In genomic region chr19:51986309-51987291, GRCh38 we compare ENCODE assay signal across 8 cellular contexts. TPM values are rescaled to one million over a fixed set of nuclear protein-coding genes. Genes with fewer than 3 reads are reported as not detected.
DNase-seq lines count a peak whose midpoint lies in the region; ATAC-seq and TF ChIP-seq lines count a peak whose summit lies in the region.

TSS of gene ZNF350 (minus strand) at chr19:51986840. CDS start at chr19:51974360, 12,480 bp downstream.

- H3K9me3 ChIP-seq in CD8-positive, alpha-beta memory T cell (ENCODE audit: low read length), result peaks cover 52% of the 10 kb centered on the region

- H3K4me1 Mint-ChIP-seq in CD8-positive, alpha-beta memory T cell, result peaks cover 23 to 36% (median 30%) of the 10 kb centered on the region in 3 donors
- peaks cover 6 to 12% (median 12%) of the 10 kb centered on the region in 3 donors for H3K4me1 Mint-ChIP-seq in IgD-negative memory B cell
- H3K4me1 Mint-ChIP-seq in natural killer cell treated with Interleukin-12 subunit alpha and Interleukin-12 subunit beta and Interleukin-15 and Interleukin-18, amount 100 ng/mL, for 72 hours (ENCODE audit: low read depth in 2 of 2), result peaks cover 8 to 9% of the 10 kb centered on the region in 2 donors

- peak; percentile 84 to 94 (median 87) for DNase-seq in CD8-positive, alpha-beta memory T cell
- DNase-seq in RWPE1 (ENCODE audit: low spot score) (peak; percentile 76), fibroblast of pulmonary artery (ENCODE audit: low read depth) (peak; percentile 98)
- peak; percentile 80 for DNase-seq in activated effector memory CD4-positive, alpha-beta T cell treated with Interleukin-2 at 50 U/mL for 16 hours
- peak; percentile 91 for DNase-seq in natural killer cell treated with Interleukin-12 subunit alpha and Interleukin-12 subunit beta and Interleukin-15 and Interleukin-18, amount 100 ng/mL, for 72 hours (ENCODE audit: low spot score)
- DNase-seq in stimulated activated naive CD4-positive, alpha-beta T cell treated with Interleukin-2 at 50 U/mL for 16 hours (lab: John Stamatoyannopoulos, UW), result peak; percentile 86

- H3K9me3 Mint-ChIP-seq in CD8-positive, alpha-beta memory T cell, result peaks cover 42 to 82% (median 76%) of the 10 kb centered on the region in 5 donors
- peaks cover 4 to 40% (median 35%) of the 10 kb centered on the region in 3 donors for H3K9me3 Mint-ChIP-seq in IgD-negative memory B cell
- H3K9me3 Mint-ChIP-seq in natural killer cell treated with Interleukin-12 subunit alpha and Interleukin-12 subunit beta and Interleukin-15 and Interleukin-18, amount 100 ng/mL, for 72 hours, result peaks cover 24% of the 10 kb centered on the region

- CTCF ChIA-PET in CD8-positive, alpha-beta memory T cell (lab: Charles Lee), result interaction anchor here (0.9 kb wide), 1 partner anchor 22 kb away, joined by 3 read pairs; the partner anchor contains the start of gene ZNF615
- CTCF ChIA-PET in RWPE1 (lab: Yijun Ruan, JAX), result no interaction called here

- POLR2A ChIA-PET in CD8-positive, alpha-beta memory T cell (lab: Charles Lee), result interaction anchor here (0.6 to 1.0 kb wide), 3 partner anchors 42 to 203 kb away, joined by 3 to 5 read pairs (median 4); partner anchors contain the start of genes PPP2R1A and ZNF614
- POLR2A ChIA-PET in RWPE1 (lab: Yijun Ruan, JAX; ENCODE audit: low non-redundant PET), result no interaction called here

- TF ChIP-seq CTCF in RWPE1 (conservative IDR thresholded peaks at IDR 0.05; ENCODE audit: low read depth) (no peak), fibroblast of pulmonary artery (IDR thresholded peaks at IDR 0.05; ENCODE audit: low read length, missing control alignments) (no peak)

- ATAC-seq in GM21367 (IDR thresholded peaks at IDR 0.05; ENCODE audit: unreplicated experiment), result peak; percentile 71
- ATAC-seq in natural killer cell treated with Interleukin-12 subunit alpha and Interleukin-12 subunit beta and Interleukin-15 and Interleukin-18, amount 100 ng/mL, for 72 hours, result peak; percentile 100

- peaks cover 12% of the 10 kb centered on the region for H3K4me1 ChIP-seq in CD8-positive, alpha-beta memory T cell (ENCODE audit: insufficient read depth, low read length)

- H3K36me3 Mint-ChIP-seq in CD8-positive, alpha-beta memory T cell, result peaks cover 24 to 63% (median 57%) of the 10 kb centered on the region in 3 donors
- peaks cover 18% of the 10 kb centered on the region for H3K36me3 Mint-ChIP-seq in IgD-negative memory B cell
- H3K36me3 Mint-ChIP-seq in natural killer cell treated with Interleukin-12 subunit alpha and Interleukin-12 subunit beta and Interleukin-15 and Interleukin-18, amount 100 ng/mL, for 72 hours, result peaks cover 60% of the 10 kb centered on the region

- H3K4me3 Mint-ChIP-seq in CD8-positive, alpha-beta memory T cell, result peak within 1 kb of the TSS; percentile 95 to 98 (median 97)
- peak within 1 kb of the TSS; percentile 93 to 100 (median 98) for H3K4me3 Mint-ChIP-seq in IgD-negative memory B cell
- peak within 1 kb of the TSS; percentile 96 for H3K4me3 Mint-ChIP-seq in natural killer cell treated with Interleukin-12 subunit alpha and Interleukin-12 subunit beta and Interleukin-15 and Interleukin-18, amount 100 ng/mL, for 72 hours

- H3K4me3 ChIP-seq in CD8-positive, alpha-beta memory T cell (ENCODE audit: low read length), result peak within 1 kb of the TSS; percentile 85
- peak within 1 kb of the TSS; percentile 87 for H3K4me3 ChIP-seq in fibroblast of pulmonary artery (replicated peaks; ENCODE audit: low read depth, low read length)

- peak within 1 kb of the TSS; percentile 52 for H3K27ac ChIP-seq in CD8-positive, alpha-beta memory T cell (ENCODE audit: low read depth, low read length)
- H3K27ac ChIP-seq in RWPE1, result peak within 1 kb of the TSS; percentile 52

- H3K27ac Mint-ChIP-seq in CD8-positive, alpha-beta memory T cell, result peak within 1 kb of the TSS; percentile 61 to 98 (median 94)
- peak within 1 kb of the TSS; percentile 72 to 98 (median 97) for H3K27ac Mint-ChIP-seq in IgD-negative memory B cell
- H3K27ac Mint-ChIP-seq in natural killer cell treated with Interleukin-12 subunit alpha and Interleukin-12 subunit beta and Interleukin-15 and Interleukin-18, amount 100 ng/mL, for 72 hours, result peak within 1 kb of the TSS; percentile 75 to 92

- H3K36me3 ChIP-seq in CD8-positive, alpha-beta memory T cell (ENCODE audit: insufficient read depth, low read length), result peaks cover 7% of the 10 kb centered on the region

- H3K27me3 Mint-ChIP-seq in CD8-positive, alpha-beta memory T cell, result no peaks in the 10 kb centered on the region
- no peaks in the 10 kb centered on the region for H3K27me3 Mint-ChIP-seq in IgD-negative memory B cell
- H3K27me3 Mint-ChIP-seq in natural killer cell treated with Interleukin-12 subunit alpha and Interleukin-12 subunit beta and Interleukin-15 and Interleukin-18, amount 100 ng/mL, for 72 hours, result no peaks in the 10 kb centered on the region

- no peaks in the 10 kb centered on the region for H3K27me3 ChIP-seq in CD8-positive, alpha-beta memory T cell (ENCODE audit: insufficient read depth, low read length, poor library complexity, severe bottlenecking)

RNA-seq across cellular contexts. Expression of gene ZNF350, which starts in this region (rescaled TPM):
- total RNA-seq in CD8-positive, alpha-beta memory T cell, result 1 to 10 TPM; 9.0 to 10.0 TPM
- polyA plus RNA-seq in CD8-positive, alpha-beta memory T cell, result 19.4 TPM
- polyA plus RNA-seq in IgD-negative memory B cell, result 18.9 TPM
- total RNA-seq in natural killer cell treated with Interleukin-12 subunit alpha and Interleukin-12 subunit beta and Interleukin-15 and Interleukin-18, amount 100 ng/mL, for 72 hours, result 10 to 100 TPM in 1 of 2 donors, 1 to 10 TPM in 1; 9.4 to 16.9 TPM

Comparison
In these comparisons a context has a peak if more than half of its experiments do, and no peak if none do; other contexts are left out.
1. Peak in every context shown above with its lines: DNase-seq, ATAC-seq, H3K4me3 ChIP-seq and H3K27ac ChIP-seq.